16 cellular contexts compared by ENCODE assay signal in the genomic region with DNA sequence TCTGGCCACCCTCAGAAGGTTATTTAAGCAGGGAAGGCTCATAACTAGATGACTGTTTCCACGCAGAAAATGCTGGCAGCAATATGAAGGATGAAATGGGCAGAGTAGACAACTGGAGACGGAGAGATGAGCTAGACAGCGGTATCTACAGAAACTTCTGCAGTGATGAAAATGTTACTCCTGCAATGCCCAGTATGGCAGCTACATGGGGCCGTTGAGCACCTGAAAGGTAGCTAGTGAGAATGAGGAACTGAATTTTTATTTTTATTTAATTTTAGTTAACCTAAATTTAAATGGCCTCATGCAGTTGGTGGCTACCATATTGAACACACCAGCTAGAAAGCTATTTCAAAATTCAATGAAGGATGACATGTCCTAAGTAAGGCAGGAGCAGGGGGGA. TPM values are rescaled to one million over a fixed set of nuclear protein-coding genes. Genes with fewer than 3 reads are reported as not detected.
A peak's percentile ranks its signal among the peaks of the same experiment; 100 is the strongest.
DNase-seq lines count a peak whose midpoint lies in the region; ATAC-seq and TF ChIP-seq lines count a peak whose summit lies in the region.
"Had no signal": no experiment of that assay in that cellular context is flagged by ENCODE, and none has a peak within 500 bp of the region (broad histone marks: within the 10 kb centered on the region; RNA-seq: fewer than 3 reads in every experiment).

No MANE protein-coding gene starts in this region.

- H3K4me1 ChIP-seq in sigmoid colon = peaks cover 0 to 31% (median 6%) of the 10 kb centered on the region in 4 donors

- no peak overlapping the region for H3K27ac ChIP-seq in sigmoid colon
- H3K27ac ChIP-seq: BLaER1 had no signal

- H3K9me3 ChIP-seq in sigmoid colon = no peaks in the 10 kb centered on the region
- H3K9me3 ChIP-seq: BLaER1 had no signal

- no peak for TF ChIP-seq EP300 in sigmoid colon (IDR thresholded peaks at IDR 0.05)

- peaks cover 15% of the 10 kb centered on the region for H3K36me3 Mint-ChIP-seq in neural crest cell (ENCODE audit: low read depth)

- DNase-seq in GM12864 (ENCODE audit: low read depth) = no peak
- peak; percentile 21 to 48 for DNase-seq in Kasumi-1 (lab: John Stamatoyannopoulos, UW)
- DNase-seq in cardiac fibroblast (ENCODE audit: low read depth in 2 of 2) = no peak
- DNase-seq in neural crest cell (ENCODE audit: low read depth, low spot score) = no peak
- no peak for DNase-seq in OCI-M1 (lab: John Stamatoyannopoulos, UW)
- no peak for DNase-seq in sigmoid colon
- DNase-seq: activated CD8-positive, alpha-beta memory T cell treated with anti-CD3 and anti-CD28 coated beads, Interleukin-2, amount 50 U/mL, for 48 hours; activated naive CD4-positive, alpha-beta T cell; DMS153; stimulated activated CD4-positive, alpha-beta T cell treated with anti-CD3 and anti-CD28 coated beads, Interleukin-2, amount 100 ng/mL, for 48 hours; stimulated activated CD8-positive, alpha-beta memory T cell treated with anti-CD3 and anti-CD28 coated beads, Interleukin-4, amount 100 ng/mL, for 48 hours had no signal

- TF ChIP-seq POLR2A in sigmoid colon (IDR thresholded peaks at IDR 0.05) = no peak

- H3K4me1 Mint-ChIP-seq in neural crest cell = peaks cover 33% of the 10 kb centered on the region

- intact Hi-C loops in sigmoid colon (cut with DNase I) = no loop called here

- H3K27me3 ChIP-seq in sigmoid colon = no peaks in the 10 kb centered on the region
- H3K27me3 ChIP-seq: BLaER1 had no signal

- TF ChIP-seq CTCF in GM12864 (IDR thresholded peaks at IDR 0.05; ENCODE audit: low read depth, low read length, missing control alignments) (peak; percentile 18), cardiac fibroblast (IDR thresholded peaks at IDR 0.05; ENCODE audit: low read depth, low read length) (peak; percentile 6), neural crest cell (conservative IDR thresholded peaks at IDR 0.05) (peak; percentile 50), sigmoid colon (IDR thresholded peaks at IDR 0.05) (no peak)

- H3K9me3 Mint-ChIP-seq in neural crest cell = no peaks in the 10 kb centered on the region
- H3K9me3 Mint-ChIP-seq: nephron had no signal

- H3K27me3 Mint-ChIP-seq in neural crest cell (ENCODE audit: low read depth) = no peaks in the 10 kb centered on the region

- H3K4me3 ChIP-seq in GM12864 (ENCODE audit: low read depth, low read length) (no peak overlapping the region), cardiac fibroblast (replicated peaks in 1 of 2; ENCODE audit: low read depth in 2 of 2, low read length in 2 of 2) (no peak overlapping the region), sigmoid colon (no peak overlapping the region)
- H3K4me3 ChIP-seq: BLaER1 had no signal

- H3K36me3 ChIP-seq in sigmoid colon = no peaks in the 10 kb centered on the region
- H3K36me3 ChIP-seq: BLaER1 had no signal

- WGBS in sigmoid colon, 2 donors = 91 to 92% methylated on average over 4 of the region's 4 CpGs

- ATAC-seq in HG03139 (IDR thresholded peaks at IDR 0.05; ENCODE audit: unreplicated experiment) = no peak
- ATAC-seq: activated CD4-positive, CD25-positive, alpha-beta regulatory T cell treated with anti-CD3 and anti-CD28 coated beads, Interleukin-2, amount 50 U/mL, for 24 hours; sciatic nerve had no signal

- no peak overlapping the region for H3K4me3 Mint-ChIP-seq in neural crest cell
- H3K4me3 Mint-ChIP-seq: nephron had no signal

- H3K27ac Mint-ChIP-seq in neural crest cell (ENCODE audit: unreplicated experiment) = no peak overlapping the region
- H3K27ac Mint-ChIP-seq: nephron had no signal

RNA-seq across cellular contexts. Expression of gene SIPA1L2, which starts 27.3 kb away (rescaled TPM):
- total RNA-seq in neural crest cell (34.5 and 38.7 TPM in 2 replicates), sigmoid colon (10 to 100 TPM; 22.5 to 42.5 (median 32.1) TPM)
- polyA plus RNA-seq in sigmoid colon = 10 to 100 TPM; 16.2 to 20.6 (median 18.0) TPM

Comparison
In these comparisons a context has a peak if more than half of its experiments do, and no peak if none do; other contexts are left out.
1. DNase-seq: peak in Kasumi-1 (2 of 2); none in GM12864 (single experiment), cardiac fibroblast (0 of 2), neural crest cell (single experiment), OCI-M1 (single experiment) and sigmoid colon (single experiment).
2. CTCF ChIP-seq: peak in GM12864 (single experiment), cardiac fibroblast (single experiment) and neural crest cell (single experiment); none in sigmoid colon (0 of 4).